10 cellular contexts compared by ENCODE assay signal in genomic region chr22:36197065-36197440, GRCh38. TPM values are rescaled to one million over a fixed set of nuclear protein-coding genes. Genes with fewer than 3 reads are reported as not detected.
A peak's percentile ranks its signal among the peaks of the same experiment; 100 is the strongest.
DNase-seq lines count a peak whose midpoint lies in the region; ATAC-seq and TF ChIP-seq lines count a peak whose summit lies in the region.
"Had no signal": no experiment of that assay in that cellular context is flagged by ENCODE, and none has a peak within 500 bp of the region (broad histone marks: within the 10 kb centered on the region; RNA-seq: fewer than 3 reads in every experiment).

No MANE protein-coding gene starts in this region.

- 8 to 13% methylated on average over 4 to 5 of the region's 5 CpGs for WGBS in ectodermal cell, 2 experiments

- H3K4me3 ChIP-seq in ectodermal cell (ENCODE audit: insufficient read depth, low read depth, low read length), result no peak overlapping the region

- TF ChIP-seq CTCF in nephron (IDR thresholded peaks at IDR 0.05; ENCODE audit: unreplicated experiment in 3 of 3), result no peak

- peaks cover 34% of the 10 kb centered on the region for H3K4me1 ChIP-seq in ectodermal cell (ENCODE audit: control insufficient read depth, insufficient read depth, low read length)

- H3K36me3 Mint-ChIP-seq in nephron (ENCODE audit: low read depth), result no peaks in the 10 kb centered on the region

- H3K27me3 Mint-ChIP-seq in nephron (ENCODE audit: low read depth), result peaks cover 7% of the 10 kb centered on the region

- no peaks in the 10 kb centered on the region for H3K9me3 ChIP-seq in ectodermal cell (ENCODE audit: control insufficient read depth, low read length)
- H3K9me3 ChIP-seq: neutrophil had no signal

- H3K27me3 ChIP-seq in ectodermal cell (ENCODE audit: control insufficient read depth, insufficient read depth, low read length, poor library complexity, severe bottlenecking), result no peaks in the 10 kb centered on the region

- H3K9me3 Mint-ChIP-seq in nephron, result no peaks in the 10 kb centered on the region

- DNase-seq in CD1c-positive myeloid dendritic cell (ENCODE audit: extremely low spot score) (peak; percentile 29), MV-4-11 (lab: John Stamatoyannopoulos, UW) (peak; percentile 70), SHP77 treated with DMSO at 0.1 percent for 48 hours (lab: John Stamatoyannopoulos, UW) (no peak), hepatic stellate cell (ENCODE audit: low spot score) (no peak)
- DNase-seq: activated gamma-delta T cell treated with Interleukin-2 at 50 U/mL for 16 hours had no signal

- H3K4me1 Mint-ChIP-seq in nephron, result peaks cover 65% of the 10 kb centered on the region

- no peak for ATAC-seq in GM18511 (IDR thresholded peaks at IDR 0.05; ENCODE audit: unreplicated experiment)
- no peak for ATAC-seq in GM19467 (IDR thresholded peaks at IDR 0.05; ENCODE audit: unreplicated experiment)

- H3K27ac Mint-ChIP-seq in nephron, result peak overlapping the region; percentile 98 to 99 (median 99)

- H3K36me3 ChIP-seq in ectodermal cell (ENCODE audit: control insufficient read depth, insufficient read depth, low read length), result no peaks in the 10 kb centered on the region
- H3K36me3 ChIP-seq: neutrophil had no signal

- peak overlapping the region; percentile 53 to 75 (median 62) for H3K4me3 Mint-ChIP-seq in nephron

- H3K27ac ChIP-seq in ectodermal cell (ENCODE audit: insufficient read depth, low read depth, low read length, poor library complexity, severe bottlenecking), result peak overlapping the region; percentile 89
- H3K27ac ChIP-seq: neutrophil had no signal

RNA-seq across cellular contexts. Expression of gene APOL4, which starts 4.6 kb away (rescaled TPM):
- 0.39 TPM for polyA plus RNA-seq in ectodermal cell (2013, experiment 1 of 4)
- polyA plus RNA-seq in ectodermal cell (2013, experiment 2 of 4), result 0.55 TPM
- polyA plus RNA-seq in ectodermal cell (2013, experiment 3 of 4), result 0.59 TPM
- 0.61 TPM for polyA plus RNA-seq in ectodermal cell (2013, experiment 4 of 4)

RNA-seq across cellular contexts. Expression of gene APOL3, which starts 36.5 kb away (rescaled TPM):
- polyA plus RNA-seq in ectodermal cell (2013, experiment 1 of 4), result not detected
- polyA plus RNA-seq in ectodermal cell (2013, experiment 2 of 4), result not detected
- polyA plus RNA-seq in ectodermal cell (2013, experiment 3 of 4), result not detected
- polyA plus RNA-seq in ectodermal cell (2013, experiment 4 of 4), result not detected

RNA-seq across cellular contexts. Expression of gene APOL2, which starts 42.3 kb away (rescaled TPM):
- polyA plus RNA-seq in ectodermal cell (2013, experiment 1 of 4), result 9.7 TPM
- 12.1 TPM for polyA plus RNA-seq in ectodermal cell (2013, experiment 2 of 4)
- 7.8 TPM for polyA plus RNA-seq in ectodermal cell (2013, experiment 3 of 4)
- 8.3 TPM for polyA plus RNA-seq in ectodermal cell (2013, experiment 4 of 4)

RNA-seq across cellular contexts. Expression of gene APOL1, which starts 55.9 kb away (rescaled TPM):
- polyA plus RNA-seq in ectodermal cell (2013, experiment 1 of 4), result not detected
- 0.36 TPM for polyA plus RNA-seq in ectodermal cell (2013, experiment 2 of 4)
- polyA plus RNA-seq in ectodermal cell (2013, experiment 3 of 4), result 0.37 TPM
- 0.08 TPM for polyA plus RNA-seq in ectodermal cell (2013, experiment 4 of 4)

Comparison
In these comparisons a context has a peak if more than half of its experiments do, and no peak if none do; other contexts are left out.
1. DNase-seq: peak in CD1c-positive myeloid dendritic cell (single experiment) and MV-4-11 (single experiment); none in SHP77 treated with DMSO at 0.1 percent for 48 hours (single experiment) and hepatic stellate cell (single experiment).